Comparison of ENCODE assay signal across 24 cellular contexts in the genomic region with DNA sequence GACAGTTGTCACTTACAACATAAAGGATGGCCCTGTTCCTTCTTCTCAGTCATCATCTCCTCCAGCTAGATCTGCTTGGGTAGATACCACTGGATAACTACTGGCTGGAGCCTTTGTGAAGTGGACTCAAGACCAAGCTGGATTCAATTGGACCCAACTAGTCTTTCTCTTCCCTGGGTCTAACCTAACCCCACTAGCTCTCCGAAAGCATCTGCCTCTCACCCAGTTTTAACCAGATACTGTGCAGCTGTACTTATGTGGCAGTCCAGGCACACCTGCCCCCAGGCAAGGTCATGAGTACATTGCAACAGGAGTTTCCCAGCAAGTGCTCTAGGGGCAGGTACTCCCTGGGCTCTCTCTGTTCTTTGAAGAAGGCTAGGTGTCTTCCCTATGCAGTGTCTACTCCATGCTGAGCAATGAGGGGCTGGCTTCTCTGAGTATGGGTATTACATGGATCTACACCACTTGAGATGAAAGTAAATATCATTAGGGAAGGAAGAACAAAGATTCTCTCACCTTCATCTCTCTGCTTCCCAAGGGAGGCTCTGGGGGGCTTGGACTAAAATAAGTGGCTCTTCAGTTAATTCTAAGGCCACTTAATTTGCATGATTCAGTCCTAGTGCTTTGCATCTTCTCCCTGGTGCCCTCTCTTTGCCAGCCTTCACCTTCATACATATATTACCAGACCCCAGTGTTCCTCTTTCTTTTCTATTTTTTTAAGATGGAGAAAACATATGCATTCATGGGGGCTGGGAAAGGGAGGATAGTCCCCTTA.
"Had no signal": no experiment of that assay in that cellular context is flagged by ENCODE, and none has a peak within 500 bp of the region (broad histone marks: within the 10 kb centered on the region; RNA-seq: fewer than 3 reads in every experiment).

No MANE protein-coding gene starts in this region.

- H3K36me3 Mint-ChIP-seq: memory B cell had no signal

- H3K4me1 ChIP-seq: foreskin keratinocyte, gastroesophageal sphincter, prostate gland, right atrium auricular region, stomach had no signal

- DNase-seq: dorsolateral prefrontal cortex; effector CD4-positive, alpha-beta T cell; endodermal cell; foreskin keratinocyte; heart left ventricle; kidney; nucleus accumbens; stimulated activated CD4-positive, alpha-beta T cell treated with anti-CD3 and anti-CD28 coated beads, Interleukin-12 subunit alpha, Interleukin-12 subunit beta, amount 100 ng/mL, for 4 hours; stimulated activated CD4-positive, alpha-beta T cell treated with anti-CD3 and anti-CD28 coated beads, Interleukin-1b, Interleukin-23, amount 100 ng/mL, for 48 hours; stimulated activated CD4-positive, alpha-beta T cell treated with anti-CD3 and anti-CD28 coated beads, Interleukin-4, amount 100 ng/mL, for 1 hour; stimulated activated CD8-positive, alpha-beta memory T cell treated with anti-CD3 and anti-CD28 coated beads, Interleukin-4, amount 100 ng/mL, for 48 hours; stimulated activated naive CD4-positive, alpha-beta T cell treated with Interleukin-2 at 50 U/mL for 16 hours; stomach; thyroid gland; trophoblast cell had no signal

- H3K4me3 Mint-ChIP-seq: endodermal cell, memory B cell, nephron had no signal

- H2AFZ ChIP-seq: hepatocyte had no signal

- H3K9me3 Mint-ChIP-seq: endodermal cell, nephron had no signal

- H3K27ac ChIP-seq: dorsolateral prefrontal cortex, epithelial cell of prostate, foreskin keratinocyte, gastroesophageal sphincter, heart left ventricle, hepatocyte, prostate gland, right atrium auricular region, stomach had no signal

- H3K4me2 ChIP-seq: hepatocyte, smooth muscle cell had no signal

- H3K4me3 ChIP-seq: dorsolateral prefrontal cortex, gastroesophageal sphincter, heart left ventricle, hepatocyte, lung, prostate gland, right atrium auricular region, smooth muscle cell, stomach, thyroid gland had no signal

- H3K4me1 Mint-ChIP-seq: memory B cell had no signal

- H3K79me2 ChIP-seq: hepatocyte had no signal

- H3K27ac Mint-ChIP-seq: endodermal cell, memory B cell, nephron had no signal

- H3K27me3 ChIP-seq: foreskin keratinocyte, heart left ventricle, hepatocyte, right atrium auricular region, stomach, thyroid gland had no signal

- H3K36me3 ChIP-seq: gastroesophageal sphincter, heart left ventricle, prostate gland, right atrium auricular region, stomach, thyroid gland had no signal

- H3K9me3 ChIP-seq: gastroesophageal sphincter, heart left ventricle, prostate gland, right atrium auricular region, stomach, thyroid gland had no signal
